In genomic region chr17:63701477-63702222, GRCh38 we compare ENCODE assay signal across 8 cellular contexts. TPM values are rescaled to one million over a fixed set of nuclear protein-coding genes. Genes with fewer than 3 reads are reported as not detected.
DNase-seq lines count a peak whose midpoint lies in the region; ATAC-seq and TF ChIP-seq lines count a peak whose summit lies in the region.

No MANE protein-coding gene starts in this region.

- no peaks in the 10 kb centered on the region for H3K4me1 ChIP-seq in foreskin keratinocyte

- no peak overlapping the region for H3K27ac ChIP-seq in foreskin keratinocyte

- DNase-seq in NCI-H510A (lab: John Stamatoyannopoulos, UW), result peak; percentile 55
- DNase-seq in NCI-H510A treated with DMSO at 0.1 percent for 48 hours (lab: John Stamatoyannopoulos, UW), result no peak
- DNase-seq in activated T-cell treated with anti-CD3 and anti-CD28 coated beads for 24 hours (ENCODE audit: low read depth), result peak; percentile 63
- DNase-seq in Right ventricle myocardium superior, result peak; percentile 77
- peak; percentile 65 for DNase-seq in stimulated activated CD4-positive, alpha-beta T cell treated with anti-CD3 and anti-CD28 coated beads, Interleukin-12 subunit alpha, Interleukin-12 subunit beta, amount 100 ng/mL, for 4 hours
- DNase-seq in foreskin keratinocyte, result no peak
- no peak for DNase-seq in medulla oblongata (ENCODE audit: extremely low spot score)

- no peak for TF ChIP-seq CTCF in foreskin keratinocyte (conservative IDR thresholded peaks at IDR 0.05)

- intact Hi-C loops in Right ventricle myocardium superior (cut with DNase I), result no loop called here

- ATAC-seq in Right ventricle myocardium superior (ENCODE audit: poor library complexity) (no peak), foreskin keratinocyte (no peak), HG02938 (IDR thresholded peaks at IDR 0.05; ENCODE audit: unreplicated experiment) (no peak)

- peaks cover 6% of the 10 kb centered on the region for H3K27me3 ChIP-seq in foreskin keratinocyte

RNA-seq across cellular contexts. Expression of gene LIMD2, which starts 1.7 kb away (rescaled TPM):
- total RNA-seq in Right ventricle myocardium superior (2.4 TPM), foreskin keratinocyte (15.2 and 19.2 TPM in 2 replicates)
- polyA plus RNA-seq in foreskin keratinocyte, result 27.0 and 34.3 TPM in 2 replicates

RNA-seq across cellular contexts. Expression of gene STRADA, which starts 39.9 kb away (rescaled TPM):
- 14.7 TPM for total RNA-seq in Right ventricle myocardium superior
- total RNA-seq in foreskin keratinocyte, result 18.1 and 18.8 TPM in 2 replicates
- polyA plus RNA-seq in foreskin keratinocyte, result 18.4 and 18.8 TPM in 2 replicates

Comparison
In these comparisons a context has a peak if more than half of its experiments do, and no peak if none do; other contexts are left out.
1. DNase-seq: peak in NCI-H510A (single experiment), activated T-cell treated with anti-CD3 and anti-CD28 coated beads for 24 hours (single experiment), Right ventricle myocardium superior (single experiment) and stimulated activated CD4-positive, alpha-beta T cell treated with anti-CD3 and anti-CD28 coated beads, Interleukin-12 subunit alpha, Interleukin-12 subunit beta, amount 100 ng/mL, for 4 hours (single experiment); none in NCI-H510A treated with DMSO at 0.1 percent for 48 hours (single experiment), foreskin keratinocyte (0 of 2) and medulla oblongata (single experiment).